8 cellular contexts compared by ENCODE assay signal in the genomic region with DNA sequence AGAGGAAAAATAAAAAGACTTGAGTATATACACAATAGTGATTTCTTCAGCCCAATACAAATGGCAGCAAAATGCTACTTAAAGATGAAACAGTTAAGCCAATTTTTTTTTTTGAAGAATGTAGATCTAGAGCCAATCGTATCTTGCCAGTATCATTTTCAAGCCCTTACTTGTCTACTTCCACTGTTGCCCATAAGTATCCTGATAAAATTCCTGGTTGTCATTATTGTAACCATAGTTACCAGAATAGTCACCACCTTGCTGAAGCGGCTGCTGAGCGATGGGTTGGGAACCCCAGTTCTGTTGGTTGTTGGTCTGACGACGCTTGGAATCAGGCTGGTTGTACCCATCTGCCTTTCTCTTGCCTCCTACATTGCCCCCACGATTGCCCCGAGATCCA. TPM values are rescaled to one million over a fixed set of nuclear protein-coding genes. Genes with fewer than 3 reads are reported as not detected.
DNase-seq lines count a peak whose midpoint lies in the region; ATAC-seq, FAIRE-seq and TF ChIP-seq lines count a peak whose summit lies in the region.
"Not testable (repeated sequence)": the region's sequence is repeated elsewhere in the genome, so short reads cannot be mapped to it uniquely, and the experiment has no call there.

No MANE protein-coding gene starts in this region.

- not testable (repeated sequence) for H3K4me3 Mint-ChIP-seq in activated naive CD8-positive, alpha-beta T cell treated with anti-CD3 and anti-CD28 coated beads, Interleukin-2, amount 50 U/mL, for 24 hours; chondrocyte (ENCODE audit: unreplicated experiment); mesothelial cell of epicardium; stimulated activated naive CD8-positive, alpha-beta T cell treated with anti-CD3 and anti-CD28 coated beads, Interleukin-15, Interleukin-2, amounts not matched to agents 100 ng/mL and 50 ng/mL, for 24 hours

- ATAC-seq in activated naive CD8-positive, alpha-beta T cell treated with anti-CD3 and anti-CD28 coated beads, Interleukin-2, amount 50 U/mL, for 24 hours: not testable (repeated sequence)
- ATAC-seq in foreskin keratinocyte: peak; percentile 54

- not testable (repeated sequence) for H3K4me1 Mint-ChIP-seq in activated naive CD8-positive, alpha-beta T cell treated with anti-CD3 and anti-CD28 coated beads, Interleukin-2, amount 50 U/mL, for 24 hours; chondrocyte (ENCODE audit: low read depth)
- peaks cover 20% of the 10 kb centered on the region for H3K4me1 Mint-ChIP-seq in mesothelial cell of epicardium
- H3K4me1 Mint-ChIP-seq in stimulated activated naive CD8-positive, alpha-beta T cell treated with anti-CD3 and anti-CD28 coated beads, Interleukin-15, Interleukin-2, amounts not matched to agents 100 ng/mL and 50 ng/mL, for 24 hours (ENCODE audit: low read depth): peaks cover 12% of the 10 kb centered on the region

- not testable (repeated sequence) for H3K9me3 Mint-ChIP-seq in activated naive CD8-positive, alpha-beta T cell treated with anti-CD3 and anti-CD28 coated beads, Interleukin-2, amount 50 U/mL, for 24 hours; chondrocyte (ENCODE audit: low read depth); mesothelial cell of epicardium; stimulated activated naive CD8-positive, alpha-beta T cell treated with anti-CD3 and anti-CD28 coated beads, Interleukin-15, Interleukin-2, amounts not matched to agents 100 ng/mL and 50 ng/mL, for 24 hours

- intact Hi-C loops in A673 (cut with micrococcal nuclease; ENCODE audit: unreplicated experiment): loop anchor here (10.0 kb wide), 1 partner anchor 95 kb away; no protein-coding TSS in a partner anchor

- not testable (repeated sequence) for TF ChIP-seq CTCF in A673 (conservative IDR thresholded peaks at IDR 0.05; ENCODE audit: low read depth, low read length); RWPE1 (conservative IDR thresholded peaks at IDR 0.05; ENCODE audit: low read depth); chondrocyte (IDR thresholded peaks at IDR 0.05); foreskin keratinocyte (conservative IDR thresholded peaks at IDR 0.05); mesothelial cell of epicardium (IDR thresholded peaks at IDR 0.05; ENCODE audit: unreplicated experiment)

- not testable (repeated sequence) for H3K27me3 Mint-ChIP-seq in activated naive CD8-positive, alpha-beta T cell treated with anti-CD3 and anti-CD28 coated beads, Interleukin-2, amount 50 U/mL, for 24 hours; chondrocyte (ENCODE audit: low read depth); mesothelial cell of epicardium (ENCODE audit: low read depth); stimulated activated naive CD8-positive, alpha-beta T cell treated with anti-CD3 and anti-CD28 coated beads, Interleukin-15, Interleukin-2, amounts not matched to agents 100 ng/mL and 50 ng/mL, for 24 hours

- H3K4me3 ChIP-seq in A673 (ENCODE audit: low read depth, low read length, poor library complexity, severe bottlenecking): not testable (repeated sequence)

- not testable (repeated sequence) for H3K27me3 ChIP-seq in A673 (replicated peaks; ENCODE audit: insufficient read depth, low read depth, low read length, poor library complexity); foreskin keratinocyte

- BruUV-seq in A673 (replicated peaks; lab: Mats Ljungman, UMichigan): TSS peak; percentile 77

- FAIRE-seq in H54 (lab: Jason Lieb, UNC): peak; percentile 23

- H3K27ac Mint-ChIP-seq in activated naive CD8-positive, alpha-beta T cell treated with anti-CD3 and anti-CD28 coated beads, Interleukin-2, amount 50 U/mL, for 24 hours: peak overlapping the region; percentile 6
- H3K27ac Mint-ChIP-seq in chondrocyte (ENCODE audit: unreplicated experiment): peak overlapping the region; percentile 59
- peak overlapping the region; percentile 84 for H3K27ac Mint-ChIP-seq in mesothelial cell of epicardium
- peak overlapping the region; percentile 21 for H3K27ac Mint-ChIP-seq in stimulated activated naive CD8-positive, alpha-beta T cell treated with anti-CD3 and anti-CD28 coated beads, Interleukin-15, Interleukin-2, amounts not matched to agents 100 ng/mL and 50 ng/mL, for 24 hours

- CTCF ChIA-PET in A673 (lab: Charles Lee); RWPE1 (lab: Yijun Ruan, JAX): not testable (repeated sequence)

- not testable (repeated sequence) for H3K4me1 ChIP-seq in A673 (ENCODE audit: insufficient read depth, low read length, poor library complexity, severe bottlenecking); foreskin keratinocyte

- DNase-seq in A673 (ENCODE audit: low spot score); H54 (ENCODE audit: insufficient read length, low spot score); RWPE1 (ENCODE audit: low spot score); activated naive CD8-positive, alpha-beta T cell treated with anti-CD3 and anti-CD28 coated beads, Interleukin-2, amount 50 U/mL, for 24 hours; chondrocyte (ENCODE audit: low spot score); mesothelial cell of epicardium (ENCODE audit: low spot score in 2 of 2, unreplicated experiment in 2 of 2): not testable (repeated sequence)
- peak; percentile 30 to 59 for DNase-seq in foreskin keratinocyte

- H3K36me3 Mint-ChIP-seq in activated naive CD8-positive, alpha-beta T cell treated with anti-CD3 and anti-CD28 coated beads, Interleukin-2, amount 50 U/mL, for 24 hours (ENCODE audit: low read depth): peaks cover 64% of the 10 kb centered on the region
- peaks cover 25% of the 10 kb centered on the region for H3K36me3 Mint-ChIP-seq in chondrocyte (ENCODE audit: low read depth)
- H3K36me3 Mint-ChIP-seq in mesothelial cell of epicardium: peaks cover 36% of the 10 kb centered on the region
- H3K36me3 Mint-ChIP-seq in stimulated activated naive CD8-positive, alpha-beta T cell treated with anti-CD3 and anti-CD28 coated beads, Interleukin-15, Interleukin-2, amounts not matched to agents 100 ng/mL and 50 ng/mL, for 24 hours (ENCODE audit: low read depth): peaks cover 79% of the 10 kb centered on the region

- POLR2A ChIA-PET in A673 (lab: Charles Lee; ENCODE audit: low non-redundant PET); RWPE1 (lab: Yijun Ruan, JAX; ENCODE audit: low non-redundant PET): not testable (repeated sequence)

- H3K27ac ChIP-seq in A673 (ENCODE audit: low read depth, low read length, poor library complexity, severe bottlenecking); foreskin keratinocyte: not testable (repeated sequence)
- peak overlapping the region; percentile 49 for H3K27ac ChIP-seq in RWPE1

- H3K36me3 ChIP-seq in A673 (ENCODE audit: insufficient read depth, low read length, poor library complexity, severe bottlenecking): peaks cover 93% of the 10 kb centered on the region

- H3K9me3 ChIP-seq in A673 (ENCODE audit: low read depth, low read length, poor library complexity, severe bottlenecking): not testable (repeated sequence)

- not testable (repeated sequence) for TF ChIP-seq POLR2A in H54 (IDR thresholded peaks at IDR 0.05; ENCODE audit: low read depth, low read length)

RNA-seq across cellular contexts. Expression of a gene that starts 33.8 kb away (rescaled TPM):
- 300 and 304 TPM in 2 replicates for total RNA-seq in A673 (2021)
- 91.0 to 151 TPM (median 91.3 TPM) in 3 replicates for total RNA-seq in chondrocyte
- total RNA-seq in foreskin keratinocyte: 153 and 184 TPM in 2 replicates
- 110 and 129 TPM in 2 replicates for polyA plus RNA-seq in foreskin keratinocyte
- total RNA-seq in mesothelial cell of epicardium: 199 to 205 TPM (median 203 TPM) in 3 replicates

RNA-seq across cellular contexts. Expression of a gene that starts 59.4 kb away (rescaled TPM):
- total RNA-seq in A673 (2021) (13.7 and 14.8 TPM in 2 replicates), chondrocyte (17.0 to 18.6 TPM (median 17.4 TPM) in 3 replicates), foreskin keratinocyte (11.8 TPM in 2 replicates), mesothelial cell of epicardium (33.7 to 35.7 TPM (median 34.6 TPM) in 3 replicates)
- 3.1 and 4.0 TPM in 2 replicates for polyA plus RNA-seq in foreskin keratinocyte

Comparison
In these comparisons a context has a peak if more than half of its experiments do, and no peak if none do; other contexts are left out.
1. H3K27ac Mint-ChIP-seq: peak in every context shown above with its lines; median percentile 84 in mesothelial cell of epicardium; 59 in chondrocyte; 21 in stimulated activated naive CD8-positive, alpha-beta T cell treated with anti-CD3 and anti-CD28 coated beads, Interleukin-15, Interleukin-2, amounts not matched to agents 100 ng/mL and 50 ng/mL, for 24 hours; 6 in activated naive CD8-positive, alpha-beta T cell treated with anti-CD3 and anti-CD28 coated beads, Interleukin-2, amount 50 U/mL, for 24 hours.